Comparison of ENCODE assay signal across 8 cellular contexts in the genomic region with DNA sequence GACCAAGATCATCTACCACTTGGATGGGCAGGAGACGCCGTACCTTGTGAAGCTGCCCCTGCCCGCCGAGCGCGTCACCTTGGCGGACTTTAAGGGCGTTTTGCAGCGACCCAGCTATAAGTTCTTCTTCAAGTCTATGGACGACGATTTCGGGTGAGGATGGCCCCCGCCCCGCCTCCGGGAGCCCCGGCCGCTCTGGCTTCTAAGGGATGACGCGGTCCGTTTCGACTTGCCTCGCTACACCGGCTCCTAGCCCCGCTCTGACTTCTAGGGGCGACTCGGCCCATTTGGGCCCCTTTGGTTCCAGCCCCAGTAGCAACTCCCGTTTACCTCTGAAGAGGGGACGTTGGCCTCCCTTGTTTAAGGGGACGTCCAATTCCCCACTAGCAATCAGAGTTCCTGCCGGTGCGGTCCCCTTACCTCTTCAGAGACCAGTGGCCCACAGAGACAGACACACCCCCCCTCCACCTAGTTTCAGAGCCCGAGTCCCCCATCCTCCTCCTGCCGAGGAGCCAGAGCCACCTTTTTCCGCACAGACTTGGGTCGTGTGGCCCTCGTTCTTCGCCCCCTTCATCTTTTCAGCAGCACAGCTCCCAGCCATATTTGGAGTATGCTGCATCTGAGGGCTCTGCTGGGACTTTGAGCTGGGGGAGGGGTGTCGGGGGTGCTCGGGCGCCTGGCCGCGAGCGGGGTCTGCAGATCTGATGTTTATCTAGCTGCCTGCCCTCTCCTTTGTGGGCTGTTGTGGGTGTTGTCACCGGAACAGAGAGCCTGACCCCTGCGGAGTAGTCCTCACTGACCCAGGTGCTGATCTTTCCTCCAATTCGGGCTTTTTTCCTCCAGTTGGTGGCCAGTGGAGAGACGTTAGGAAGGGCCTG. TPM values are rescaled to one million over a fixed set of nuclear protein-coding genes. Genes with fewer than 3 reads are reported as not detected.
DNase-seq lines count a peak whose midpoint lies in the region; ATAC-seq and TF ChIP-seq lines count a peak whose summit lies in the region.

No MANE protein-coding gene starts in this region.

- H3K27me3 ChIP-seq in liver (ENCODE audit: control insufficient read depth in 4 of 4, insufficient read depth in 4 of 4, low read length in 3 of 4): no peaks in the 10 kb centered on the region

- no peaks in the 10 kb centered on the region for H3K9me3 ChIP-seq in liver (ENCODE audit: control insufficient read depth in 4 of 4, low read length in 3 of 4)

- no peak for TF ChIP-seq CTCF in WI38 (IDR thresholded peaks at IDR 0.05; ENCODE audit: low read depth, low read length)
- TF ChIP-seq CTCF in choroid plexus epithelial cell (conservative IDR thresholded peaks at IDR 0.05; ENCODE audit: low read depth, low read length): no peak
- no peak for TF ChIP-seq CTCF in liver (IDR thresholded peaks at IDR 0.05; ENCODE audit: low read depth, low read length, missing input control)

- no peak for TF ChIP-seq RAD21 in liver (IDR thresholded peaks at IDR 0.05)

- under 1% methylated on average over 47 of the region's 47 CpGs for WGBS in liver

- peaks cover 4 to 34% (median 24%) of the 10 kb centered on the region in 4 donors for H3K4me1 ChIP-seq in liver (ENCODE audit: control insufficient read depth in 4 of 4, insufficient read depth in 4 of 4, low read length in 3 of 4)

- peak overlapping the region; percentile 66 to 76 for H3K27ac ChIP-seq in liver (ENCODE audit: low read depth in 1 of 2, low read length in 2 of 2)

- ATAC-seq in GM19438 (IDR thresholded peaks at IDR 0.05; ENCODE audit: low read depth, unreplicated experiment) (peak; percentile 32), HG03521 (IDR thresholded peaks at IDR 0.05; ENCODE audit: unreplicated experiment) (peak; percentile 22)

- DNase-seq in CD1c-positive myeloid dendritic cell (ENCODE audit: extremely low spot score) (peak; percentile 33), choroid plexus epithelial cell (ENCODE audit: low read depth) (no peak), NCI-H510A treated with DMSO at 0.1 percent for 48 hours (lab: John Stamatoyannopoulos, UW) (no peak)
- peak; percentile 73 for DNase-seq in stimulated activated CD8-positive, alpha-beta memory T cell treated with anti-CD3 and anti-CD28 coated beads, Interleukin-4, amount 100 ng/mL, for 48 hours

- H3K9ac ChIP-seq in liver (ENCODE audit: low read depth in 1 of 2, low read length in 2 of 2): peak overlapping the region; percentile 61 to 87

- H3K36me3 ChIP-seq in liver (ENCODE audit: control insufficient read depth in 4 of 4, insufficient read depth in 3 of 4, low read depth in 1 of 4, low read length in 3 of 4): no peaks in the 10 kb centered on the region

- peak overlapping the region; percentile 98 for H3K4me3 ChIP-seq in WI38 (ENCODE audit: low read depth, low read length)
- peak overlapping the region; percentile 92 for H3K4me3 ChIP-seq in choroid plexus epithelial cell (ENCODE audit: low read depth, low read length)
- peak overlapping the region; percentile 93 to 94 (median 93) for H3K4me3 ChIP-seq in liver (ENCODE audit: low read depth in 1 of 3, low read length in 3 of 3)

TF ChIP-seq in liver, 16 proteins besides CTCF, POLR2A, EP300 and RAD21:
- no peak for TF ChIP-seq FOXA2 (IDR thresholded peaks at IDR 0.05)
- no peak for TF ChIP-seq TAF1 (conservative IDR thresholded peaks at IDR 0.05)
- TF ChIP-seq SP1 (IDR thresholded peaks at IDR 0.05): no peak
- TF ChIP-seq, protein P1, sequence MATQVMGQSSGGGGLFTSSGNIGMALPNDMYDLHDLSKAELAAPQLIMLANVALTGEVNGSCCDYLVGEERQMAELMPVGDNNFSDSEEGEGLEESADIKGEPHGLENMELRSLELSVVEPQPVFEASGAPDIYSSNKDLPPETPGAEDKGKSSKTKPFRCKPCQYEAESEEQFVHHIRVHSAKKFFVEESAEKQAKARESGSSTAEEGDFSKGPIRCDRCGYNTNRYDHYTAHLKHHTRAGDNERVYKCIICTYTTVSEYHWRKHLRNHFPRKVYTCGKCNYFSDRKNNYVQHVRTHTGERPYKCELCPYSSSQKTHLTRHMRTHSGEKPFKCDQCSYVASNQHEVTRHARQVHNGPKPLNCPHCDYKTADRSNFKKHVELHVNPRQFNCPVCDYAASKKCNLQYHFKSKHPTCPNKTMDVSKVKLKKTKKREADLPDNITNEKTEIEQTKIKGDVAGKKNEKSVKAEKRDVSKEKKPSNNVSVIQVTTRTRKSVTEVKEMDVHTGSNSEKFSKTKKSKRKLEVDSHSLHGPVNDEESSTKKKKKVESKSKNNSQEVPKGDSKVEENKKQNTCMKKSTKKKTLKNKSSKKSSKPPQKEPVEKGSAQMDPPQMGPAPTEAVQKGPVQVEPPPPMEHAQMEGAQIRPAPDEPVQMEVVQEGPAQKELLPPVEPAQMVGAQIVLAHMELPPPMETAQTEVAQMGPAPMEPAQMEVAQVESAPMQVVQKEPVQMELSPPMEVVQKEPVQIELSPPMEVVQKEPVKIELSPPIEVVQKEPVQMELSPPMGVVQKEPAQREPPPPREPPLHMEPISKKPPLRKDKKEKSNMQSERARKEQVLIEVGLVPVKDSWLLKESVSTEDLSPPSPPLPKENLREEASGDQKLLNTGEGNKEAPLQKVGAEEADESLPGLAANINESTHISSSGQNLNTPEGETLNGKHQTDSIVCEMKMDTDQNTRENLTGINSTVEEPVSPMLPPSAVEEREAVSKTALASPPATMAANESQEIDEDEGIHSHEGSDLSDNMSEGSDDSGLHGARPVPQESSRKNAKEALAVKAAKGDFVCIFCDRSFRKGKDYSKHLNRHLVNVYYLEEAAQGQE (IDR thresholded peaks at IDR 0.05): peak; percentile 50
- peak; percentile 22 to 46 for TF ChIP-seq HNF4A (conservative IDR thresholded peaks at IDR 0.05)

RNA-seq across cellular contexts. Expression of a gene that starts 0.7 kb away (rescaled TPM):
- 10 to 100 TPM; 19.2 to 26.3 TPM for total RNA-seq in liver
- 10 to 100 TPM in 1 of 2 donors, 1 to 10 TPM in 1; 8.6 to 15.7 TPM for polyA plus RNA-seq in liver

RNA-seq across cellular contexts. Expression of a gene that starts 18.8 kb away (rescaled TPM):
- 100 to 1,000 TPM; 114 to 200 TPM for total RNA-seq in liver
- 100 to 1,000 TPM in 1 of 2 donors, 10 to 100 TPM in 1; 71.9 to 155 TPM for polyA plus RNA-seq in liver

RNA-seq across cellular contexts. Expression of a gene that starts 20.7 kb away (rescaled TPM):
- 10 to 100 TPM; 28.2 to 34.3 TPM for total RNA-seq in liver
- polyA plus RNA-seq in liver: 10 to 100 TPM; 19.0 to 20.6 TPM

RNA-seq across cellular contexts. Expression of a gene that starts 30.1 kb away (rescaled TPM):
- total RNA-seq in liver: 10 to 100 TPM; 28.1 to 59.2 TPM
- 10 to 100 TPM; 29.7 to 37.8 TPM for polyA plus RNA-seq in liver

RNA-seq across cellular contexts. Expression of a gene that starts 59.0 kb away (rescaled TPM):
- total RNA-seq in liver: not detected
- not detected for polyA plus RNA-seq in liver

Comparison
In these comparisons a context has a peak if more than half of its experiments do, and no peak if none do; other contexts are left out.
1. DNase-seq: peak in CD1c-positive myeloid dendritic cell (single experiment) and stimulated activated CD8-positive, alpha-beta memory T cell treated with anti-CD3 and anti-CD28 coated beads, Interleukin-4, amount 100 ng/mL, for 48 hours (single experiment); none in choroid plexus epithelial cell (single experiment) and NCI-H510A treated with DMSO at 0.1 percent for 48 hours (single experiment).
2. Peak in every context shown above with its lines, with median percentiles within 50 percentile points of each other: H3K4me3 ChIP-seq.